In genomic region chr9:131432597-131433301, GRCh38 we compare ENCODE assay signal across 12 cellular contexts. TPM values are rescaled to one million over a fixed set of nuclear protein-coding genes. Genes with fewer than 3 reads are reported as not detected.
A peak's percentile ranks its signal among the peaks of the same experiment; 100 is the strongest.
DNase-seq lines count a peak whose midpoint lies in the region; ATAC-seq lines count a peak whose summit lies in the region.
"Had no signal": no experiment of that assay in that cellular context is flagged by ENCODE, and none has a peak within 500 bp of the region (broad histone marks: within the 10 kb centered on the region; RNA-seq: fewer than 3 reads in every experiment).

No MANE protein-coding gene starts in this region.

- H3K4me3 ChIP-seq in right cardiac atrium (ENCODE audit: low read length) = no peak overlapping the region
- H3K4me3 ChIP-seq: thyroid gland had no signal

- intact Hi-C loops in right cardiac atrium (cut with DNase I) = no loop called here

- no peak overlapping the region for H3K4me3 Mint-ChIP-seq in activated CD8-positive, alpha-beta memory T cell treated with anti-CD3 and anti-CD28 coated beads, Interleukin-2, amount 10 ng/mL, durations not matched to agents 7 days and 5 days
- H3K4me3 Mint-ChIP-seq in stimulated activated naive B cell treated with anti-CD40 and anti-IgM and Interleukin-4, amounts not matched to agents 10 μg/mL and 1 μg/mL and 100 μg/mL, for 72 hours = peak overlapping the region in 1 of 2 donors; percentile 25

- H3K4me1 ChIP-seq in right cardiac atrium (ENCODE audit: control insufficient read depth, insufficient read depth, low read length) = peaks cover 2% of the 10 kb centered on the region
- H3K4me1 ChIP-seq: BE2C had no signal

- peak overlapping the region; percentile 69 for H3K27ac Mint-ChIP-seq in activated CD8-positive, alpha-beta memory T cell treated with anti-CD3 and anti-CD28 coated beads, Interleukin-2, amount 10 ng/mL, durations not matched to agents 7 days and 5 days
- H3K27ac Mint-ChIP-seq in stimulated activated naive B cell treated with anti-CD40 and anti-IgM and Interleukin-4, amounts not matched to agents 10 μg/mL and 1 μg/mL and 100 μg/mL, for 72 hours = peak overlapping the region; percentile 59

- no peak for DNase-seq in activated CD8-positive, alpha-beta memory T cell treated with anti-CD3 and anti-CD28 coated beads, Interleukin-2, amount 10 ng/mL, durations not matched to agents 7 days and 5 days
- no peak for DNase-seq in activated CD8-positive, alpha-beta memory T cell treated with anti-CD3 and anti-CD28 coated beads, Interleukin-2, amount 50 U/mL, for 4 hours
- DNase-seq in amniotic stem cell (lab: John Stamatoyannopoulos, UW) (peak; percentile 83), right cardiac atrium (no peak), C1 segment of cervical spinal cord (lab: John Stamatoyannopoulos, UW) (no peak), SW480 (ENCODE audit: low spot score) (no peak), HPDE6-E6E7 (ENCODE audit: extremely low spot score) (no peak)
- DNase-seq in stimulated activated naive B cell treated with anti-CD40 and anti-IgM and Interleukin-4, amounts not matched to agents 10 μg/mL and 1 μg/mL and 100 μg/mL, for 72 hours = no peak
- DNase-seq: BE2C, cortex of kidney, thyroid gland had no signal

- no peaks in the 10 kb centered on the region for H3K9me3 ChIP-seq in right cardiac atrium (ENCODE audit: control insufficient read depth, low read length)
- H3K9me3 ChIP-seq: BE2C, neutrophil, thyroid gland had no signal

- H3K36me3 Mint-ChIP-seq in activated CD8-positive, alpha-beta memory T cell treated with anti-CD3 and anti-CD28 coated beads, Interleukin-2, amount 10 ng/mL, durations not matched to agents 7 days and 5 days = peaks cover 41% of the 10 kb centered on the region
- H3K36me3 Mint-ChIP-seq in stimulated activated naive B cell treated with anti-CD40 and anti-IgM and Interleukin-4, amounts not matched to agents 10 μg/mL and 1 μg/mL and 100 μg/mL, for 72 hours = peaks cover 37 to 44% of the 10 kb centered on the region in 2 donors

- no peaks in the 10 kb centered on the region for H3K27me3 Mint-ChIP-seq in activated CD8-positive, alpha-beta memory T cell treated with anti-CD3 and anti-CD28 coated beads, Interleukin-2, amount 10 ng/mL, durations not matched to agents 7 days and 5 days
- no peaks in the 10 kb centered on the region for H3K27me3 Mint-ChIP-seq in stimulated activated naive B cell treated with anti-CD40 and anti-IgM and Interleukin-4, amounts not matched to agents 10 μg/mL and 1 μg/mL and 100 μg/mL, for 72 hours

- 76% methylated on average over 15 of the region's 15 CpGs for WGBS in right cardiac atrium

- no peaks in the 10 kb centered on the region for H3K27me3 ChIP-seq in right cardiac atrium (ENCODE audit: control insufficient read depth, insufficient read depth)
- H3K27me3 ChIP-seq: BE2C, neutrophil, thyroid gland had no signal

- peaks cover 34% of the 10 kb centered on the region for H3K4me1 Mint-ChIP-seq in activated CD8-positive, alpha-beta memory T cell treated with anti-CD3 and anti-CD28 coated beads, Interleukin-2, amount 10 ng/mL, durations not matched to agents 7 days and 5 days
- H3K4me1 Mint-ChIP-seq in stimulated activated naive B cell treated with anti-CD40 and anti-IgM and Interleukin-4, amounts not matched to agents 10 μg/mL and 1 μg/mL and 100 μg/mL, for 72 hours = peaks cover 21 to 41% of the 10 kb centered on the region in 2 donors

- no peak overlapping the region for H3K27ac ChIP-seq in right cardiac atrium (ENCODE audit: low read length)
- H3K27ac ChIP-seq: neutrophil, thyroid gland had no signal

- no peaks in the 10 kb centered on the region for H3K9me3 Mint-ChIP-seq in activated CD8-positive, alpha-beta memory T cell treated with anti-CD3 and anti-CD28 coated beads, Interleukin-2, amount 10 ng/mL, durations not matched to agents 7 days and 5 days (ENCODE audit: low read depth)
- H3K9me3 Mint-ChIP-seq in stimulated activated naive B cell treated with anti-CD40 and anti-IgM and Interleukin-4, amounts not matched to agents 10 μg/mL and 1 μg/mL and 100 μg/mL, for 72 hours = peaks cover 0 to 1% of the 10 kb centered on the region in 2 donors

- peak; percentile 27 for ATAC-seq in activated CD8-positive, alpha-beta memory T cell treated with anti-CD3 and anti-CD28 coated beads, Interleukin-2, amount 10 ng/mL, durations not matched to agents 7 days and 5 days
- peak; percentile 9 to 17 for ATAC-seq in right cardiac atrium
- ATAC-seq in stimulated activated naive B cell treated with anti-CD40 and anti-IgM and Interleukin-4, amounts not matched to agents 10 μg/mL and 1 μg/mL and 100 μg/mL, for 72 hours (replicated peaks) = no peak

- CTCF ChIA-PET in activated CD8-positive, alpha-beta memory T cell treated with anti-CD3 and anti-CD28 coated beads, Interleukin-2, amount 10 ng/mL, durations not matched to agents 7 days and 5 days (lab: Charles Lee) = interaction anchor here (1.0 to 1.2 kb wide), 2 partner anchors 27 to 83 kb away, joined by 3 to 4 read pairs; no protein-coding TSS in a partner anchor

RNA-seq across cellular contexts. Expression of gene PRRC2B, which starts 38.9 kb away (rescaled TPM):
- 100 to 1,000 TPM; 242 to 293 TPM for total RNA-seq in activated CD8-positive, alpha-beta memory T cell treated with anti-CD3 and anti-CD28 coated beads, Interleukin-2, amount 10 ng/mL, durations not matched to agents 7 days and 5 days
- total RNA-seq in right cardiac atrium = 100 to 1,000 TPM; 137 to 175 (median 149) TPM
- polyA plus RNA-seq in right cardiac atrium = 78.1 TPM

Comparison
In these comparisons a context has a peak if more than half of its experiments do, and no peak if none do; other contexts are left out.
1. ATAC-seq: peak in activated CD8-positive, alpha-beta memory T cell treated with anti-CD3 and anti-CD28 coated beads, Interleukin-2, amount 10 ng/mL, durations not matched to agents 7 days and 5 days (single experiment) and right cardiac atrium (2 of 2); none in stimulated activated naive B cell treated with anti-CD40 and anti-IgM and Interleukin-4, amounts not matched to agents 10 μg/mL and 1 μg/mL and 100 μg/mL, for 72 hours (0 of 2).